8 cellular contexts compared by ENCODE assay signal in genomic region chr3:153221748-153222162, GRCh38. TPM values are rescaled to one million over a fixed set of nuclear protein-coding genes. Genes with fewer than 3 reads are reported as not detected.
A peak's percentile ranks its signal among the peaks of the same experiment; 100 is the strongest.
DNase-seq lines count a peak whose midpoint lies in the region; ATAC-seq, FAIRE-seq and TF ChIP-seq lines count a peak whose summit lies in the region.

No MANE protein-coding gene starts in this region.

- TF ChIP-seq POLR2A in H54 (IDR thresholded peaks at IDR 0.05; ENCODE audit: low read depth, low read length): peak; percentile 38; the same call in 1 of the 2 replicates
- TF ChIP-seq POLR2A in esophagus muscularis mucosa (IDR thresholded peaks at IDR 0.05; ENCODE audit: low read depth): no peak
- TF ChIP-seq POLR2A in suprapubic skin (IDR thresholded peaks at IDR 0.05): no peak

- intact Hi-C loops in esophagus muscularis mucosa (cut with DNase I): no loop called here

- 56% methylated on average over 9 of the region's 9 CpGs for WGBS in esophagus muscularis mucosa
- WGBS in suprapubic skin: 20% methylated on average over 9 of the region's 9 CpGs

- no peaks in the 10 kb centered on the region for H3K9me3 ChIP-seq in esophagus muscularis mucosa
- no peaks in the 10 kb centered on the region for H3K9me3 ChIP-seq in neutrophil
- H3K9me3 ChIP-seq in suprapubic skin: no peaks in the 10 kb centered on the region

- peak overlapping the region; percentile 97 for H3K27ac Mint-ChIP-seq in activated CD8-positive, alpha-beta memory T cell treated with anti-CD3 and anti-CD28 coated beads, Interleukin-2, amount 10 ng/mL, durations not matched to agents 7 days and 5 days

- H3K4me3 Mint-ChIP-seq in activated CD8-positive, alpha-beta memory T cell treated with anti-CD3 and anti-CD28 coated beads, Interleukin-2, amount 10 ng/mL, durations not matched to agents 7 days and 5 days: peak overlapping the region; percentile 56

- peaks cover 51% of the 10 kb centered on the region for H3K4me1 Mint-ChIP-seq in activated CD8-positive, alpha-beta memory T cell treated with anti-CD3 and anti-CD28 coated beads, Interleukin-2, amount 10 ng/mL, durations not matched to agents 7 days and 5 days

- H3K4me3 ChIP-seq in esophagus muscularis mucosa (no peak overlapping the region), neutrophil (ENCODE audit: low read depth in 1 of 2, low read length in 1 of 2) (peak overlapping the region; percentile 43 to 51), suprapubic skin (no peak overlapping the region)

- H3K4me1 ChIP-seq in esophagus muscularis mucosa (peaks cover 4 to 8% (median 6%) of the 10 kb centered on the region in 4 donors), neutrophil (ENCODE audit: control insufficient read depth in 1 of 2, insufficient read depth in 1 of 2, low read depth in 1 of 2, low read length in 1 of 2) (peaks cover 35 to 54% of the 10 kb centered on the region in 2 experiments), suprapubic skin (peaks cover 19% of the 10 kb centered on the region)

- CTCF ChIA-PET in activated CD8-positive, alpha-beta memory T cell treated with anti-CD3 and anti-CD28 coated beads, Interleukin-2, amount 10 ng/mL, durations not matched to agents 7 days and 5 days (lab: Charles Lee): interaction anchor here (0.7 to 2.0 kb wide), 8 partner anchors 12 to 179 kb away, joined by 3 to 7 read pairs (median 4); no protein-coding TSS in a partner anchor

- H3K9me3 Mint-ChIP-seq in activated CD8-positive, alpha-beta memory T cell treated with anti-CD3 and anti-CD28 coated beads, Interleukin-2, amount 10 ng/mL, durations not matched to agents 7 days and 5 days (ENCODE audit: low read depth): no peaks in the 10 kb centered on the region

- TF ChIP-seq EP300 in esophagus muscularis mucosa (IDR thresholded peaks at IDR 0.05) (no peak), suprapubic skin (IDR thresholded peaks at IDR 0.05) (no peak)

- peak overlapping the region; percentile 38 to 49 (median 44) for H3K27ac ChIP-seq in esophagus muscularis mucosa (replicated peaks in 1 of 4)
- peak overlapping the region; percentile 88 for H3K27ac ChIP-seq in neutrophil
- peak overlapping the region; percentile 55 for H3K27ac ChIP-seq in suprapubic skin

- H3K36me3 ChIP-seq in esophagus muscularis mucosa: no peaks in the 10 kb centered on the region
- H3K36me3 ChIP-seq in neutrophil: no peaks in the 10 kb centered on the region
- H3K36me3 ChIP-seq in suprapubic skin: no peaks in the 10 kb centered on the region

- peaks cover 23% of the 10 kb centered on the region for H3K36me3 Mint-ChIP-seq in activated CD8-positive, alpha-beta memory T cell treated with anti-CD3 and anti-CD28 coated beads, Interleukin-2, amount 10 ng/mL, durations not matched to agents 7 days and 5 days

- no peaks in the 10 kb centered on the region for H3K27me3 ChIP-seq in esophagus muscularis mucosa
- no peaks in the 10 kb centered on the region for H3K27me3 ChIP-seq in neutrophil
- no peaks in the 10 kb centered on the region for H3K27me3 ChIP-seq in suprapubic skin

- ATAC-seq in activated CD8-positive, alpha-beta memory T cell treated with anti-CD3 and anti-CD28 coated beads, Interleukin-2, amount 10 ng/mL, durations not matched to agents 7 days and 5 days: peak; percentile 99

- FAIRE-seq in H54 (lab: Jason Lieb, UNC): peak; percentile 99

- no peak for TF ChIP-seq CTCF in esophagus muscularis mucosa (IDR thresholded peaks at IDR 0.05)
- no peak for TF ChIP-seq CTCF in neutrophil (IDR thresholded peaks at IDR 0.05)
- no peak for TF ChIP-seq CTCF in suprapubic skin (IDR thresholded peaks at IDR 0.05)

- DNase-seq in EL (peak; percentile 98), H54 (ENCODE audit: insufficient read length, low spot score) (peak; percentile 71), NCI-H460 (ENCODE audit: extremely low read depth, low read depth) (peak; percentile 95), esophagus muscularis mucosa (ENCODE audit: extremely low spot score) (peak; percentile 92), suprapubic skin (ENCODE audit: low spot score in 2 of 2) (peak in 1 of 2 donors; percentile 73), DMS79 treated with DMSO at 0.1 percent for 48 hours (lab: John Stamatoyannopoulos, UW) (no peak)
- DNase-seq in activated CD8-positive, alpha-beta memory T cell treated with anti-CD3 and anti-CD28 coated beads, Interleukin-2, amount 10 ng/mL, durations not matched to agents 7 days and 5 days: peak; percentile 93

- no peaks in the 10 kb centered on the region for H3K27me3 Mint-ChIP-seq in activated CD8-positive, alpha-beta memory T cell treated with anti-CD3 and anti-CD28 coated beads, Interleukin-2, amount 10 ng/mL, durations not matched to agents 7 days and 5 days

RNA-seq across cellular contexts. Expression of gene RAP2B, which starts 59.7 kb away (rescaled TPM):
- total RNA-seq in NCI-H460 (2014; rRNA removed; shearing (Covaris generic)): 25.0 and 28.8 TPM in 2 replicates
- 5.8 and 6.1 TPM in 2 replicates for polyA plus RNA-seq in NCI-H460 (2014; cell fraction: nucleus; rRNA removed)
- 10 to 100 TPM; 17.3 to 22.4 TPM for total RNA-seq in activated CD8-positive, alpha-beta memory T cell treated with anti-CD3 and anti-CD28 coated beads, Interleukin-2, amount 10 ng/mL, durations not matched to agents 7 days and 5 days
- total RNA-seq in esophagus muscularis mucosa (10 to 100 TPM; 11.0 to 16.1 (median 11.2) TPM), suprapubic skin (10 to 100 TPM; 13.8 to 27.4 (median 21.0) TPM)

Comparison
In these comparisons a context has a peak if more than half of its experiments do, and no peak if none do; other contexts are left out.
1. H3K4me3 ChIP-seq: peak in neutrophil (2 of 2); none in esophagus muscularis mucosa (0 of 4) and suprapubic skin (single experiment).
2. Peak in every context shown above with its lines, with median percentiles within 50 percentile points of each other: H3K27ac ChIP-seq.